16 cellular contexts compared by ENCODE assay signal in the genomic region with DNA sequence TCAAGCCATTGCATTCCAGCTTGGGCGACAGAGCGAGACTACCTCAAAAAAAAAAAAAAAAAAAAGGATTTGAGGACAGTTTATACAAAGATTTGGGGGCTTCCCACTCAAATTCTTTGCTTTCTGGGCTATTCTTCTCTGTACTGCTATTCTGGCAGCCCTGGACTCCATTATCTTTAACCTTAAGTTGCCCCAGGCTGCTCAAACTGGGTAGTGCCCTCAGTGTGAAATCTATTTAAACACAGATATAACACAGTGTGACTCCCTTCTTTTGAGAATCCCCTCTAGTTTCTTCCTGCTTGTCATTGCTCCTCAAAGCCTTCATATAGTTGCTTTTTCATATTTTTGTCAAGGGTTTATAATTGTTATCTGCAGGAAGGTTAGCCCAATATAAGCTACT. TPM values are rescaled to one million over a fixed set of nuclear protein-coding genes. Genes with fewer than 3 reads are reported as not detected.
A peak's percentile ranks its signal among the peaks of the same experiment; 100 is the strongest.
DNase-seq lines count a peak whose midpoint lies in the region; ATAC-seq and TF ChIP-seq lines count a peak whose summit lies in the region.
"Had no signal": no experiment of that assay in that cellular context is flagged by ENCODE, and none has a peak within 500 bp of the region (broad histone marks: within the 10 kb centered on the region; RNA-seq: fewer than 3 reads in every experiment).

No MANE protein-coding gene starts in this region.

- no peaks in the 10 kb centered on the region for H3K79me2 ChIP-seq in osteoblast (ENCODE audit: insufficient read depth, low read length)

- peak overlapping the region; percentile 60; the same call in 1 of the 2 replicates for H3K27ac Mint-ChIP-seq in WTC11
- H3K27ac Mint-ChIP-seq in activated T-helper 2 cell treated with anti-CD3 and anti-CD28 coated beads, Interferon-gamma antibody, Interleukin-2, Interleukin-4, amounts not matched to agents 10 μg/mL and 5 μg/mL and 100 μg/mL, durations not matched to agents 14 hours and 24 hours and 36 hours = no peak overlapping the region
- H3K27ac Mint-ChIP-seq: B cell; CD4-positive, alpha-beta T cell; HFFc6 had no signal

- H4K20me1 ChIP-seq in osteoblast (ENCODE audit: insufficient read depth, low read length) = no peaks in the 10 kb centered on the region

- H3K27ac ChIP-seq in osteoblast (ENCODE audit: low read depth, low read length) (no peak overlapping the region), SJCRH30 (no peak overlapping the region)

- H3K9me3 ChIP-seq in osteoblast (ENCODE audit: low read depth, low read length) (no peaks in the 10 kb centered on the region), SJCRH30 (replicated peaks) (no peaks in the 10 kb centered on the region)

- H3K4me3 Mint-ChIP-seq in WTC11 = no peak overlapping the region
- H3K4me3 Mint-ChIP-seq in activated T-helper 2 cell treated with anti-CD3 and anti-CD28 coated beads, Interferon-gamma antibody, Interleukin-2, Interleukin-4, amounts not matched to agents 10 μg/mL and 5 μg/mL and 100 μg/mL, durations not matched to agents 14 hours and 24 hours and 36 hours (ENCODE audit: low read depth) = no peak overlapping the region
- H3K4me3 Mint-ChIP-seq: B cell; CD4-positive, alpha-beta T cell; HFFc6 had no signal

- peak; percentile 41 for ATAC-seq in WTC11

- no peak overlapping the region for H3K4me3 ChIP-seq in H7 (ENCODE audit: insufficient read depth, low read depth, low read length)
- no peak overlapping the region for H3K4me3 ChIP-seq in osteoblast (ENCODE audit: insufficient read depth, low read length)
- H3K4me3 ChIP-seq in SJCRH30 = no peak overlapping the region

- peaks cover 32% of the 10 kb centered on the region for H3K4me1 ChIP-seq in osteoblast (ENCODE audit: insufficient read depth, low read length)
- H3K4me1 ChIP-seq in SJCRH30 = no peaks in the 10 kb centered on the region; the same call in 1 of the 2 replicates

- no peaks in the 10 kb centered on the region for H3K27me3 ChIP-seq in H7 (ENCODE audit: control insufficient read depth, insufficient read depth, low read length)
- no peaks in the 10 kb centered on the region for H3K27me3 ChIP-seq in osteoblast (ENCODE audit: insufficient read depth, low read length)
- no peaks in the 10 kb centered on the region for H3K27me3 ChIP-seq in SJCRH30

- no peaks in the 10 kb centered on the region for H3K27me3 Mint-ChIP-seq in WTC11 (ENCODE audit: low read depth)
- H3K27me3 Mint-ChIP-seq in activated T-helper 2 cell treated with anti-CD3 and anti-CD28 coated beads, Interferon-gamma antibody, Interleukin-2, Interleukin-4, amounts not matched to agents 10 μg/mL and 5 μg/mL and 100 μg/mL, durations not matched to agents 14 hours and 24 hours and 36 hours (ENCODE audit: low read depth) = no peaks in the 10 kb centered on the region
- H3K27me3 Mint-ChIP-seq: B cell; CD4-positive, alpha-beta T cell had no signal

- H3K36me3 Mint-ChIP-seq in WTC11 = peaks cover 39% of the 10 kb centered on the region
- peaks cover 45% of the 10 kb centered on the region for H3K36me3 Mint-ChIP-seq in activated T-helper 2 cell treated with anti-CD3 and anti-CD28 coated beads, Interferon-gamma antibody, Interleukin-2, Interleukin-4, amounts not matched to agents 10 μg/mL and 5 μg/mL and 100 μg/mL, durations not matched to agents 14 hours and 24 hours and 36 hours (ENCODE audit: low read depth)

- H3K9me3 Mint-ChIP-seq in WTC11 = no peaks in the 10 kb centered on the region
- H3K9me3 Mint-ChIP-seq in activated T-helper 2 cell treated with anti-CD3 and anti-CD28 coated beads, Interferon-gamma antibody, Interleukin-2, Interleukin-4, amounts not matched to agents 10 μg/mL and 5 μg/mL and 100 μg/mL, durations not matched to agents 14 hours and 24 hours and 36 hours = no peaks in the 10 kb centered on the region
- H3K9me3 Mint-ChIP-seq: CD4-positive, alpha-beta T cell; HFFc6 had no signal

- intact Hi-C loops in activated T-helper 2 cell treated with anti-CD3 and anti-CD28 coated beads, Interferon-gamma antibody, Interleukin-2, Interleukin-4, amounts not matched to agents 10 μg/mL and 5 μg/mL and 100 μg/mL, durations not matched to agents 14 hours and 24 hours and 36 hours (cut with micrococcal nuclease) = no loop called here

- POLR2A ChIA-PET in WTC11 (lab: Charles Lee) = interaction anchor here (0.6 kb wide), 1 partner anchor 1094 kb away, joined by 3 read pairs; no protein-coding TSS in a partner anchor

- no peak overlapping the region for H2AFZ ChIP-seq in osteoblast (ENCODE audit: low read length)

- peak; percentile 40 for DNase-seq in H7
- DNase-seq in NCI-H69 (lab: John Stamatoyannopoulos, UW) = peak; percentile 14
- DNase-seq in WTC11 (ENCODE audit: low spot score) = no peak
- peak; percentile 37 for DNase-seq in osteoblast (ENCODE audit: insufficient read length, low spot score, missing footprints)
- no peak for DNase-seq in SJCRH30
- DNase-seq in activated T-helper 2 cell treated with anti-CD3 and anti-CD28 coated beads, Interferon-gamma antibody, Interleukin-2, Interleukin-4, amounts not matched to agents 10 μg/mL and 5 μg/mL and 100 μg/mL, durations not matched to agents 14 hours and 24 hours and 36 hours (ENCODE audit: low spot score) = no peak
- no peak for DNase-seq in EL
- DNase-seq: C1 segment of cervical spinal cord; Calu3; CD4-positive, alpha-beta T cell; DMS 273 treated with DMSO at 0.1 percent for 48 hours; DMS79; GOT3; HCEC 1CT; HFFc6 had no signal

- CTCF ChIA-PET in WTC11 (lab: Charles Lee) = interaction anchor here (0.6 to 4.7 kb wide), 5 partner anchors 11 to 508 kb away, joined by 3 to 23 read pairs (median 3); no protein-coding TSS in a partner anchor

- H3K36me3 ChIP-seq in H7 (replicated peaks; ENCODE audit: control insufficient read depth, insufficient read depth, low read length) (peaks cover 3% of the 10 kb centered on the region), osteoblast (ENCODE audit: insufficient read depth, low read length) (peaks cover 5% of the 10 kb centered on the region), SJCRH30 (peaks cover 21% of the 10 kb centered on the region)

- no peak overlapping the region for H3K4me2 ChIP-seq in osteoblast (ENCODE audit: insufficient read depth, low read length)

- TF ChIP-seq CTCF in WTC11 (IDR thresholded peaks at IDR 0.05) (no peak), osteoblast (IDR thresholded peaks at IDR 0.05; ENCODE audit: extremely low read depth, low read depth, low read length) (no peak)

- peaks cover 22% of the 10 kb centered on the region for H3K4me1 Mint-ChIP-seq in WTC11
- no peaks in the 10 kb centered on the region for H3K4me1 Mint-ChIP-seq in activated T-helper 2 cell treated with anti-CD3 and anti-CD28 coated beads, Interferon-gamma antibody, Interleukin-2, Interleukin-4, amounts not matched to agents 10 μg/mL and 5 μg/mL and 100 μg/mL, durations not matched to agents 14 hours and 24 hours and 36 hours (ENCODE audit: low read depth)
- H3K4me1 Mint-ChIP-seq: B cell had no signal

TF ChIP-seq in WTC11, 78 proteins besides CTCF, POLR2A, EP300 and RAD21:
- TF ChIP-seq SMAD4 (CRISPR knock-in tag; IDR thresholded peaks at IDR 0.05) = no peak
- no peak for TF ChIP-seq NR3C1 (CRISPR knock-in tag; conservative IDR thresholded peaks at IDR 0.05; ENCODE audit: low read depth)
- no peak for TF ChIP-seq CREB1 (CRISPR knock-in tag; IDR thresholded peaks at IDR 0.05)
- TF ChIP-seq ZNF671 (CRISPR knock-in tag; IDR thresholded peaks at IDR 0.05) = no peak
- TF ChIP-seq NFATC4 (CRISPR knock-in tag; IDR thresholded peaks at IDR 0.05) = no peak
- no peak for TF ChIP-seq ZNF263 (CRISPR knock-in tag; IDR thresholded peaks at IDR 0.05; ENCODE audit: low read depth)
- TF ChIP-seq, protein P1, sequence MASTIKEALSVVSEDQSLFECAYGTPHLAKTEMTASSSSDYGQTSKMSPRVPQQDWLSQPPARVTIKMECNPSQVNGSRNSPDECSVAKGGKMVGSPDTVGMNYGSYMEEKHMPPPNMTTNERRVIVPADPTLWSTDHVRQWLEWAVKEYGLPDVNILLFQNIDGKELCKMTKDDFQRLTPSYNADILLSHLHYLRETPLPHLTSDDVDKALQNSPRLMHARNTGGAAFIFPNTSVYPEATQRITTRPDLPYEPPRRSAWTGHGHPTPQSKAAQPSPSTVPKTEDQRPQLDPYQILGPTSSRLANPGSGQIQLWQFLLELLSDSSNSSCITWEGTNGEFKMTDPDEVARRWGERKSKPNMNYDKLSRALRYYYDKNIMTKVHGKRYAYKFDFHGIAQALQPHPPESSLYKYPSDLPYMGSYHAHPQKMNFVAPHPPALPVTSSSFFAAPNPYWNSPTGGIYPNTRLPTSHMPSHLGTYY (CRISPR knock-in tag; IDR thresholded peaks at IDR 0.05) = no peak
- no peak for TF ChIP-seq MXD4 (CRISPR knock-in tag; IDR thresholded peaks at IDR 0.05; ENCODE audit: borderline replicate concordance)

RNA-seq across cellular contexts. Expression of gene WEE1, which starts 49.5 kb away (rescaled TPM):
- total RNA-seq in H7 (2014; rRNA removed; shearing (Covaris generic)) = 125 and 176 TPM in 2 replicates
- total RNA-seq in WTC11 (2021) = 85.5 to 109 TPM (median 91.3 TPM) in 3 replicates
- 28.3 and 32.2 TPM in 2 replicates for total RNA-seq in osteoblast
- total RNA-seq in SJCRH30 (2014; rRNA removed; shearing (Covaris generic)) = 102 and 120 TPM in 2 replicates
- total RNA-seq in activated T-helper 2 cell treated with anti-CD3 and anti-CD28 coated beads, Interferon-gamma antibody, Interleukin-2, Interleukin-4, amounts not matched to agents 10 μg/mL and 5 μg/mL and 100 μg/mL, durations not matched to agents 14 hours and 24 hours and 36 hours = 48.6 and 49.6 TPM in 2 replicates

Comparison
In these comparisons a context has a peak if more than half of its experiments do, and no peak if none do; other contexts are left out.
1. DNase-seq: peak in H7 (single experiment), NCI-H69 (single experiment) and osteoblast (single experiment); none in WTC11 (single experiment), SJCRH30 (0 of 2), activated T-helper 2 cell treated with anti-CD3 and anti-CD28 coated beads, Interferon-gamma antibody, Interleukin-2, Interleukin-4, amounts not matched to agents 10 μg/mL and 5 μg/mL and 100 μg/mL, durations not matched to agents 14 hours and 24 hours and 36 hours (single experiment) and EL (single experiment).